ENCODE assay signal across 1 cellular context in genomic region chr17:21408220-21408619, GRCh38. TPM values are rescaled to one million over a fixed set of nuclear protein-coding genes. Genes with fewer than 3 reads are reported as not detected.
"Had no signal": no experiment of that assay in that cellular context is flagged by ENCODE, and none has a peak within 500 bp of the region (broad histone marks: within the 10 kb centered on the region; RNA-seq: fewer than 3 reads in every experiment).

No MANE protein-coding gene starts in this region.

RNA-seq across cellular contexts. Expression of gene KCNJ12, which starts 32.1 kb away (rescaled TPM):
- polyA plus RNA-seq: naive thymus-derived CD4-positive, alpha-beta T cell had no signal
